Comparison of ENCODE assay signal across 17 cellular contexts in genomic region chr11:84923489-84923888, GRCh38.
DNase-seq lines count a peak whose midpoint lies in the region; ATAC-seq and TF ChIP-seq lines count a peak whose summit lies in the region.
"Had no signal": no experiment of that assay in that cellular context is flagged by ENCODE, and none has a peak within 500 bp of the region (broad histone marks: within the 10 kb centered on the region; RNA-seq: fewer than 3 reads in every experiment).

No MANE protein-coding gene starts in this region.

- H4K20me1 ChIP-seq in hepatocyte (ENCODE audit: insufficient read depth, poor library complexity, severe bottlenecking), result no peaks in the 10 kb centered on the region

- no peak for TF ChIP-seq CTCF in WERI-Rb-1 (IDR thresholded peaks at IDR 0.05; ENCODE audit: low read depth, low read length)
- no peak for TF ChIP-seq CTCF in hepatocyte (IDR thresholded peaks at IDR 0.05; ENCODE audit: poor library complexity)

- in situ Hi-C loops in G401 (cut with HindIII; ENCODE audit: low sequenced_read_pairs), result no loop called here

- H3K4me3 ChIP-seq in WERI-Rb-1 (ENCODE audit: low read depth, low read length), result peak overlapping the region; percentile 53
- no peak overlapping the region for H3K4me3 ChIP-seq in hepatocyte
- H3K4me3 ChIP-seq: MG63, SJCRH30 had no signal

- peaks cover 6% of the 10 kb centered on the region for H3K4me1 ChIP-seq in hepatocyte (ENCODE audit: insufficient read depth)
- H3K4me1 ChIP-seq: BE2C, SJCRH30 had no signal

- peak overlapping the region; percentile 71 for H3K4me2 ChIP-seq in hepatocyte

- no peaks in the 10 kb centered on the region for H3K27me3 ChIP-seq in WERI-Rb-1 (ENCODE audit: insufficient read depth, low read depth, severe bottlenecking)
- peaks cover 2% of the 10 kb centered on the region for H3K27me3 ChIP-seq in hepatocyte
- H3K27me3 ChIP-seq: SJCRH30 had no signal

- no peak overlapping the region for H3K27ac ChIP-seq in WERI-Rb-1
- H3K27ac ChIP-seq in hepatocyte, result no peak overlapping the region
- H3K27ac ChIP-seq: SJCRH30 had no signal

- H2AFZ ChIP-seq in hepatocyte, result no peak overlapping the region

- DNase-seq in G401 (ENCODE audit: low spot score), result peak; percentile 19
- DNase-seq in WERI-Rb-1, result no peak
- DNase-seq in hepatocyte (ENCODE audit: low spot score), result no peak
- DNase-seq in retina, result peak; percentile 3
- DNase-seq in NCI-H128 (lab: John Stamatoyannopoulos, UW; ENCODE audit: unreplicated experiment), result no peak
- DNase-seq in DMS79 (lab: John Stamatoyannopoulos, UW), result no peak
- DNase-seq: ACHN; BE2C; CD8-positive, alpha-beta T cell; H7; MG63; NCI-H1092 treated with DMSO at 0.1 percent for 48 hours; NCI-H1694 treated with DMSO at 0.1 percent for 48 hours; NCI-H446 treated with DMSO at 0.1 percent for 48 hours; NCI-H774; SJCRH30 had no signal

- H3K36me3 ChIP-seq in WERI-Rb-1, result no peaks in the 10 kb centered on the region
- no peaks in the 10 kb centered on the region for H3K36me3 ChIP-seq in hepatocyte (replicated peaks; ENCODE audit: insufficient read depth, low read depth)
- H3K36me3 ChIP-seq: BE2C, MG63, SJCRH30 had no signal

- WGBS in hepatocyte (ENCODE audit: low lambda C conversion rate, missing lambda C conversion rate), result 73% methylated on average over 4 of the region's 4 CpGs

- H3K9me3 ChIP-seq in WERI-Rb-1 (ENCODE audit: severe bottlenecking), result no peaks in the 10 kb centered on the region
- H3K9me3 ChIP-seq in hepatocyte (ENCODE audit: low read depth), result no peaks in the 10 kb centered on the region
- H3K9me3 ChIP-seq: BE2C, MG63, SJCRH30 had no signal

- ATAC-seq in HG02571 (IDR thresholded peaks at IDR 0.05; ENCODE audit: unreplicated experiment), result no peak
- ATAC-seq: CD8-positive, alpha-beta T cell had no signal

- H3K9me2 ChIP-seq in hepatocyte (replicated peaks; ENCODE audit: insufficient read depth), result no peaks in the 10 kb centered on the region

- H3K79me2 ChIP-seq in hepatocyte, result no peaks in the 10 kb centered on the region

Comparison
In these comparisons a context has a peak if more than half of its experiments do, and no peak if none do; other contexts are left out.
1. DNase-seq: peak in G401 (single experiment) and retina (single experiment); none in WERI-Rb-1 (single experiment), hepatocyte (single experiment), NCI-H128 (single experiment) and DMS79 (single experiment).